ENCODE assay signal across 15 cellular contexts in genomic region chr2:119732451-119733164, GRCh38. TPM values are rescaled to one million over a fixed set of nuclear protein-coding genes. Genes with fewer than 3 reads are reported as not detected.
DNase-seq lines count a peak whose midpoint lies in the region; TF ChIP-seq lines count a peak whose summit lies in the region.
"Had no signal": no experiment of that assay in that cellular context is flagged by ENCODE, and none has a peak within 500 bp of the region (broad histone marks: within the 10 kb centered on the region; RNA-seq: fewer than 3 reads in every experiment).

No MANE protein-coding gene starts in this region.

- no peaks in the 10 kb centered on the region for H3K36me3 ChIP-seq in SJCRH30
- no peaks in the 10 kb centered on the region for H3K36me3 ChIP-seq in neural progenitor cell
- H3K36me3 ChIP-seq in thyroid gland, result no peaks in the 10 kb centered on the region
- H3K36me3 ChIP-seq: HAP-1 had no signal

- DNase-seq in SJCRH30 (no peak), islet precursor cell (peak; percentile 33), neural progenitor cell (ENCODE audit: low spot score) (no peak), thyroid gland (peak; percentile 72), Calu3 (no peak), NCI-H1417 treated with DMSO at 0.1 percent for 48 hours (lab: John Stamatoyannopoulos, UW) (no peak)
- no peak for DNase-seq in central memory CD4-positive, alpha-beta T cell
- DNase-seq: Caco-2; CD4-positive, alpha-beta memory T cell; DMS53; GOT3; HFFc6 had no signal

- H3K4me3 ChIP-seq in SJCRH30, result no peak overlapping the region
- no peak overlapping the region for H3K4me3 ChIP-seq in neural progenitor cell
- H3K4me3 ChIP-seq in thyroid gland (replicated peaks in 1 of 3), result no peak overlapping the region
- H3K4me3 ChIP-seq: HAP-1 had no signal

- no peaks in the 10 kb centered on the region for H4K20me1 ChIP-seq in neural progenitor cell (ENCODE audit: low read depth)

- no peaks in the 10 kb centered on the region for H3K9me3 ChIP-seq in SJCRH30 (replicated peaks)
- H3K9me3 ChIP-seq in neural progenitor cell (ENCODE audit: low read depth), result no peaks in the 10 kb centered on the region
- H3K9me3 ChIP-seq in thyroid gland, result no peaks in the 10 kb centered on the region
- H3K9me3 ChIP-seq: Caco-2, HAP-1 had no signal

- H3K27ac Mint-ChIP-seq in neural progenitor cell (no peak overlapping the region), Calu3 (ENCODE audit: unreplicated experiment) (no peak overlapping the region)
- H3K27ac Mint-ChIP-seq: B cell; CD4-positive, alpha-beta memory T cell; HFFc6 had no signal

- CTCF ChIA-PET in Calu3 (lab: Charles Lee), result no interaction called here

- H3K9ac ChIP-seq in neural progenitor cell, result no peak overlapping the region

- TF ChIP-seq CTCF in neural progenitor cell (IDR thresholded peaks at IDR 0.05) (no peak), thyroid gland (IDR thresholded peaks at IDR 0.05) (no peak), Calu3 (IDR thresholded peaks at IDR 0.05; ENCODE audit: unreplicated experiment) (no peak)

- peak overlapping the region; percentile 49 for H3K27ac ChIP-seq in SJCRH30
- no peak overlapping the region for H3K27ac ChIP-seq in neural progenitor cell
- peak overlapping the region; percentile 88 to 95 (median 92) for H3K27ac ChIP-seq in thyroid gland
- H3K27ac ChIP-seq: C4-2B had no signal

- peak overlapping the region; percentile 57 for H2AFZ ChIP-seq in neural progenitor cell (replicated peaks)

- H3K36me3 Mint-ChIP-seq in neural progenitor cell, result no peaks in the 10 kb centered on the region
- no peaks in the 10 kb centered on the region for H3K36me3 Mint-ChIP-seq in Calu3 (ENCODE audit: insufficient read depth, unreplicated experiment)
- H3K36me3 Mint-ChIP-seq: CD4-positive, alpha-beta memory T cell had no signal

- H3K9me3 Mint-ChIP-seq in neural progenitor cell (no peaks in the 10 kb centered on the region), Calu3 (ENCODE audit: low read depth, unreplicated experiment) (no peaks in the 10 kb centered on the region)
- H3K9me3 Mint-ChIP-seq: CD4-positive, alpha-beta memory T cell; HFFc6 had no signal

- peaks cover 28% of the 10 kb centered on the region for H3K4me1 ChIP-seq in SJCRH30
- peaks cover 21% of the 10 kb centered on the region for H3K4me1 ChIP-seq in neural progenitor cell
- H3K4me1 ChIP-seq in thyroid gland, result peaks cover 39 to 80% of the 10 kb centered on the region in 2 donors
- H3K4me1 ChIP-seq: Caco-2, HAP-1 had no signal

- 50 to 54% methylated on average over 9 of the region's 9 CpGs for WGBS in thyroid gland, 2 donors

- H3K27me3 Mint-ChIP-seq in neural progenitor cell (ENCODE audit: insufficient read depth, low read depth) (no peaks in the 10 kb centered on the region), Calu3 (ENCODE audit: unreplicated experiment) (peaks cover 61% of the 10 kb centered on the region)
- H3K27me3 Mint-ChIP-seq: CD4-positive, alpha-beta memory T cell had no signal

- intact Hi-C loops in thyroid gland (cut with DNase I), result no loop called here
- intact Hi-C loops in Calu3 (cut with micrococcal nuclease; ENCODE audit: unreplicated experiment), result no loop called here

- TF ChIP-seq POLR2A in thyroid gland (IDR thresholded peaks at IDR 0.05), result no peak

- H3F3A ChIP-seq in neural progenitor cell (ENCODE audit: low read depth), result peaks cover 13% of the 10 kb centered on the region

- H3K27me3 ChIP-seq in SJCRH30 (no peaks in the 10 kb centered on the region), neural progenitor cell (no peaks in the 10 kb centered on the region), thyroid gland (no peaks in the 10 kb centered on the region)

- H3K4me2 ChIP-seq in neural progenitor cell, result no peak overlapping the region

- BruUV-seq in Calu3 (replicated peaks; lab: Mats Ljungman, UMichigan), result no TSS peak

- no peaks in the 10 kb centered on the region for H3K79me2 ChIP-seq in neural progenitor cell (ENCODE audit: low read depth)

- peaks cover 26% of the 10 kb centered on the region for H3K4me1 Mint-ChIP-seq in neural progenitor cell
- no peaks in the 10 kb centered on the region for H3K4me1 Mint-ChIP-seq in Calu3 (ENCODE audit: low read depth, unreplicated experiment)
- H3K4me1 Mint-ChIP-seq: B cell; CD4-positive, alpha-beta memory T cell had no signal

- H3K4me3 Mint-ChIP-seq in neural progenitor cell (no peak overlapping the region), Calu3 (ENCODE audit: low read depth, unreplicated experiment) (no peak overlapping the region)
- H3K4me3 Mint-ChIP-seq: B cell; CD4-positive, alpha-beta memory T cell; HFFc6 had no signal

RNA-seq across cellular contexts. Expression of gene PTPN4, which starts 27.1 kb away (rescaled TPM):
- 30.8 and 33.6 TPM in 2 replicates for total RNA-seq in SJCRH30 (2014; rRNA removed; shearing (Covaris generic))
- total RNA-seq in neural progenitor cell (ENCODE audit: low replicate concordance) (51.8 and 52.1 TPM in 2 replicates), thyroid gland (100 to 1,000 TPM in 2 of 4 donors, 10 to 100 TPM in 2; 79.1 to 131 (median 114) TPM), Calu3 (2022) (47.4 and 52.4 TPM in 2 replicates)

RNA-seq across cellular contexts. Expression of gene TMEM177, which starts 53.6 kb away (rescaled TPM):
- total RNA-seq in SJCRH30 (2014; rRNA removed; shearing (Covaris generic)), result 32.6 and 34.6 TPM in 2 replicates
- total RNA-seq in neural progenitor cell (ENCODE audit: low replicate concordance) (12.2 and 26.6 TPM in 2 replicates), thyroid gland (10 to 100 TPM in 3 of 4 donors, 1 to 10 TPM in 1; 6.2 to 24.3 (median 14.1) TPM), Calu3 (2022) (26.4 and 27.3 TPM in 2 replicates)

Comparison
In these comparisons a context has a peak if more than half of its experiments do, and no peak if none do; other contexts are left out.
1. DNase-seq: peak in islet precursor cell (single experiment) and thyroid gland (2 of 2); none in SJCRH30 (0 of 2), neural progenitor cell (single experiment), central memory CD4-positive, alpha-beta T cell (single experiment), Calu3 (single experiment) and NCI-H1417 treated with DMSO at 0.1 percent for 48 hours (single experiment).